ENCODE assay signal across 2 cellular contexts in the genomic region with DNA sequence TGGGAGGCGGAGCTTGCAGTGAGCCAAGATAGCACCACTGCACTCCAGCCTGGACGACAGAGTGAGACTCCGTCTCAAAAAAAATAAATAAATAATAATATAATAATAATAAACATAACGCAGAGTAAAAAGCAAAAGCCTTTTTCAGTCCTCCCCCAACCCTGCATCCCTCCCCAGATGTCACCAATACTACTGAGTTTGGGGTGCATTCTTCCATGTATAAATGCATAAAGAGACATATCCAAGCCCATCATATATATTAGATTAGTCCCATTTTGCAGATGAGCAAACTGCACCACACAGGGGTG.
A peak's percentile ranks its signal among the peaks of the same experiment; 100 is the strongest.
TF ChIP-seq lines count a peak whose summit lies in the region.

No MANE protein-coding gene starts in this region.

TF ChIP-seq in A549, 52 proteins besides CTCF, POLR2A, EP300 and RAD21:
- TF ChIP-seq KDM1A (IDR thresholded peaks at IDR 0.05; ENCODE audit: low read depth) (peak; percentile 49; the same call in 1 of the 2 replicates), HOXB5 (CRISPR knock-in tag; IDR thresholded peaks at IDR 0.05) (no peak)

TF ChIP-seq in IMR-90, 13 proteins besides CTCF, POLR2A, EP300 and RAD21:
- no peak for TF ChIP-seq FOS (IDR thresholded peaks at IDR 0.05; ENCODE audit: low read depth, low read length)
- no peak for TF ChIP-seq SMC3 (IDR thresholded peaks at IDR 0.05; ENCODE audit: low read depth, low read length)
- no peak for TF ChIP-seq RFX5 (IDR thresholded peaks at IDR 0.05; ENCODE audit: low read depth, low read length)
- peak; percentile 95 for TF ChIP-seq RCOR1 (IDR thresholded peaks at IDR 0.05; ENCODE audit: insufficient replicate concordance, low read length)
- TF ChIP-seq NFE2L2 (IDR thresholded peaks at IDR 0.05; ENCODE audit: low read depth, low read length) = no peak
- TF ChIP-seq CHD1 (IDR thresholded peaks at IDR 0.05; ENCODE audit: low read depth, low read length) = no peak
